Comparison of ENCODE assay signal across 1 cellular context in genomic region chr15:80367661-80368060, GRCh38.
A peak's percentile ranks its signal among the peaks of the same experiment; 100 is the strongest.
TF ChIP-seq lines count a peak whose summit lies in the region.

No MANE protein-coding gene starts in this region.

TF ChIP-seq in K562, 482 proteins besides CTCF, POLR2A, EP300 and RAD21 (continued from another document):
- TF ChIP-seq ZNF224 (CRISPR knock-in tag; IDR thresholded peaks at IDR 0.05) (no peak), ZNF212 (CRISPR knock-in tag; IDR thresholded peaks at IDR 0.05) (no peak), SIRT6 (IDR thresholded peaks at IDR 0.05; ENCODE audit: low read depth, low read length) (no peak), ATF2 (CRISPR knock-in tag; IDR thresholded peaks at IDR 0.05) (no peak), STAT5A (IDR thresholded peaks at IDR 0.05; ENCODE audit: borderline replicate concordance, low read length) (no peak), PPARD (CRISPR knock-in tag; IDR thresholded peaks at IDR 0.05) (no peak), DIDO1 (tag; IDR thresholded peaks at IDR 0.05; ENCODE audit: low read depth) (no peak), ZNF280B (CRISPR knock-in tag; IDR thresholded peaks at IDR 0.05) (peak; percentile 85; the same call in 1 of the 2 replicates), ZFPM2 (CRISPR knock-in tag; IDR thresholded peaks at IDR 0.05) (no peak), HMGN3 (IDR thresholded peaks at IDR 0.05; ENCODE audit: borderline replicate concordance, extremely low read depth, insufficient read length, low read depth, low read length) (no peak), CBX5 (IDR thresholded peaks at IDR 0.05; ENCODE audit: borderline replicate concordance, low read depth) (peak; percentile 87)
- TF ChIP-seq, protein P1, sequence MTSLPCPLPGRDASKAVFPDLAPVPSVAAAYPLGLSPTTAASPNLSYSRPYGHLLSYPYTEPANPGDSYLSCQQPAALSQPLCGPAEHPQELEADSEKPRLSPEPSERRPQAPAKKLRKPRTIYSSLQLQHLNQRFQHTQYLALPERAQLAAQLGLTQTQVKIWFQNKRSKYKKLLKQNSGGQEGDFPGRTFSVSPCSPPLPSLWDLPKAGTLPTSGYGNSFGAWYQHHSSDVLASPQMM (CRISPR knock-in tag; IDR thresholded peaks at IDR 0.05): no peak
- TF ChIP-seq, protein P2, sequence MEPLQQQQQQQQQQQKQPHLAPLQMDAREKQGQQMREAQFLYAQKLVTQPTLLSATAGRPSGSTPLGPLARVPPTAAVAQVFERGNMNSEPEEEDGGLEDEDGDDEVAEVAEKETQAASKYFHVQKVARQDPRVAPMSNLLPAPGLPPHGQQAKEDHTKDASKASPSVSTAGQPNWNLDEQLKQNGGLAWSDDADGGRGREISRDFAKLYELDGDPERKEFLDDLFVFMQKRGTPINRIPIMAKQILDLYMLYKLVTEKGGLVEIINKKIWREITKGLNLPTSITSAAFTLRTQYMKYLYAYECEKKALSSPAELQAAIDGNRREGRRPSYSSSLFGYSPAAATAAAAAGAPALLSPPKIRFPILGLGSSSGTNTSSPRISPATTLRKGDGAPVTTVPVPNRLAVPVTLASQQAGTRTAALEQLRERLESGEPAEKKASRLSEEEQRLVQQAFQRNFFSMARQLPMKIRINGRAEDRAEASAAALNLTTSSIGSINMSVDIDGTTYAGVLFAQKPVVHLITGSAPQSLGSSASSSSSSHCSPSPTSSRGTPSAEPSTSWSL (CRISPR knock-in tag; IDR thresholded peaks at IDR 0.05; ENCODE audit: borderline replicate concordance): no peak
